8 cellular contexts compared by ENCODE assay signal in genomic region chr2:201257941-201258665, GRCh38. TPM values are rescaled to one million over a fixed set of nuclear protein-coding genes. Genes with fewer than 3 reads are reported as not detected.
DNase-seq lines count a peak whose midpoint lies in the region; ATAC-seq and TF ChIP-seq lines count a peak whose summit lies in the region.

No MANE protein-coding gene starts in this region.

- H3K4me3 Mint-ChIP-seq in activated CD4-positive, alpha-beta T cell treated with anti-CD3 and anti-CD28 coated beads, Interleukin-2, amount 10 ng/mL, durations not matched to agents 24 days and 14 days, result peak overlapping the region; percentile 100
- H3K4me3 Mint-ChIP-seq in dendritic cell treated with granulocyte-macrophage colony-stimulating factor and Interleukin-4, amounts not matched to agents 40 ng/mL and 50 ng/mL, for 4 days, result peak overlapping the region; percentile 100

- TF ChIP-seq CTCF in GM12875 (IDR thresholded peaks at IDR 0.05; ENCODE audit: borderline replicate concordance, insufficient read depth, low read depth, low read length), result no peak
- TF ChIP-seq CTCF in lung (IDR thresholded peaks at IDR 0.05; ENCODE audit: control extremely low read depth, extremely low read depth), result no peak

- H3K27ac ChIP-seq in lung (ENCODE audit: low read depth in 1 of 2, low read length in 1 of 2), result peak overlapping the region; percentile 62 to 97

- H3K9me3 Mint-ChIP-seq in activated CD4-positive, alpha-beta T cell treated with anti-CD3 and anti-CD28 coated beads, Interleukin-2, amount 10 ng/mL, durations not matched to agents 24 days and 14 days, result no peaks in the 10 kb centered on the region
- no peaks in the 10 kb centered on the region for H3K9me3 Mint-ChIP-seq in dendritic cell treated with granulocyte-macrophage colony-stimulating factor and Interleukin-4, amounts not matched to agents 40 ng/mL and 50 ng/mL, for 4 days

- H3K4me1 Mint-ChIP-seq in activated CD4-positive, alpha-beta T cell treated with anti-CD3 and anti-CD28 coated beads, Interleukin-2, amount 10 ng/mL, durations not matched to agents 24 days and 14 days, result peaks cover 71% of the 10 kb centered on the region
- peaks cover 59% of the 10 kb centered on the region for H3K4me1 Mint-ChIP-seq in dendritic cell treated with granulocyte-macrophage colony-stimulating factor and Interleukin-4, amounts not matched to agents 40 ng/mL and 50 ng/mL, for 4 days (ENCODE audit: low read depth)

- no peaks in the 10 kb centered on the region for H3K27me3 Mint-ChIP-seq in activated CD4-positive, alpha-beta T cell treated with anti-CD3 and anti-CD28 coated beads, Interleukin-2, amount 10 ng/mL, durations not matched to agents 24 days and 14 days
- no peaks in the 10 kb centered on the region for H3K27me3 Mint-ChIP-seq in dendritic cell treated with granulocyte-macrophage colony-stimulating factor and Interleukin-4, amounts not matched to agents 40 ng/mL and 50 ng/mL, for 4 days

- no peaks in the 10 kb centered on the region for H3K27me3 ChIP-seq in lung (ENCODE audit: control insufficient read depth, insufficient read depth)

- H3K9me3 ChIP-seq in lung (ENCODE audit: control insufficient read depth in 2 of 2, insufficient read depth in 1 of 2, low read length in 1 of 2), result no peaks in the 10 kb centered on the region

- peak overlapping the region; percentile 47 for H3K4me3 ChIP-seq in GM12875 (ENCODE audit: low read depth, low read length)
- H3K4me3 ChIP-seq in lung, result peak overlapping the region; percentile 56

- no peaks in the 10 kb centered on the region for H3K36me3 ChIP-seq in lung (ENCODE audit: control insufficient read depth in 2 of 2, insufficient read depth in 2 of 2, low read length in 2 of 2)

- peak; percentile 71 for ATAC-seq in HG02763 (IDR thresholded peaks at IDR 0.05; ENCODE audit: unreplicated experiment)
- ATAC-seq in lung (ENCODE audit: insufficient read depth, low FRiP score), result peak; percentile 76

- peaks cover 0 to 15% of the 10 kb centered on the region in 2 donors for H3K4me1 ChIP-seq in lung (ENCODE audit: control insufficient read depth in 2 of 2, insufficient read depth in 2 of 2, low read length in 2 of 2)

- peak overlapping the region; percentile 98 for H3K27ac Mint-ChIP-seq in activated CD4-positive, alpha-beta T cell treated with anti-CD3 and anti-CD28 coated beads, Interleukin-2, amount 10 ng/mL, durations not matched to agents 24 days and 14 days
- H3K27ac Mint-ChIP-seq in dendritic cell treated with granulocyte-macrophage colony-stimulating factor and Interleukin-4, amounts not matched to agents 40 ng/mL and 50 ng/mL, for 4 days, result peak overlapping the region; percentile 96

- intact Hi-C loops in activated CD4-positive, alpha-beta T cell treated with anti-CD3 and anti-CD28 coated beads, Interleukin-2, amount 10 ng/mL, durations not matched to agents 24 days and 14 days (cut with micrococcal nuclease), result loop anchor here (1.0 to 5.0 kb wide), 9 partner anchors 22 to 1009 kb away; partner anchors contain the start of genes BZW1, FZD7, NIF3L1 and NOP58
- intact Hi-C loops in dendritic cell treated with granulocyte-macrophage colony-stimulating factor and Interleukin-4, amounts not matched to agents 40 ng/mL and 50 ng/mL, for 4 days (cut with micrococcal nuclease), result loop anchor here (1.0 to 5.0 kb wide), 2 partner anchors 19 to 194 kb away; partner anchors contain the start of genes STRADB and TRAK2

- 0 to 1% methylated on average over 11 of the region's 11 CpGs for WGBS in lung, 2 donors

- peaks cover 34% of the 10 kb centered on the region for H3K36me3 Mint-ChIP-seq in activated CD4-positive, alpha-beta T cell treated with anti-CD3 and anti-CD28 coated beads, Interleukin-2, amount 10 ng/mL, durations not matched to agents 24 days and 14 days (ENCODE audit: low read depth)
- peaks cover 13% of the 10 kb centered on the region for H3K36me3 Mint-ChIP-seq in dendritic cell treated with granulocyte-macrophage colony-stimulating factor and Interleukin-4, amounts not matched to agents 40 ng/mL and 50 ng/mL, for 4 days (ENCODE audit: low read depth)

- DNase-seq in NCI-H2107 (lab: John Stamatoyannopoulos, UW) (peak; percentile 23), lung (ENCODE audit: low spot score) (peak; percentile 93), NCI-H345 (lab: John Stamatoyannopoulos, UW) (no peak)
- peak; percentile 98 for DNase-seq in activated CD4-positive, alpha-beta T cell treated with anti-CD3 and anti-CD28 coated beads, Interleukin-2, amount 10 ng/mL, durations not matched to agents 24 days and 14 days
- DNase-seq in stimulated activated CD8-positive, alpha-beta memory T cell treated with anti-CD3 and anti-CD28 coated beads, Interleukin-12 subunit alpha, Interleukin-12 subunit beta, amount 100 ng/mL, for 24 hours (ENCODE audit: extremely low read depth), result peak; percentile 66

RNA-seq across cellular contexts. Expression of gene CASP8, which starts 2.2 kb away (rescaled TPM):
- 38.2 and 39.8 TPM in 2 replicates for total RNA-seq in activated CD4-positive, alpha-beta T cell treated with anti-CD3 and anti-CD28 coated beads, Interleukin-2, amount 10 ng/mL, durations not matched to agents 24 days and 14 days
- total RNA-seq in lung, result 10 to 100 TPM; 23.4 to 32.3 TPM
- 10 to 100 TPM; 18.2 to 23.6 TPM for polyA plus RNA-seq in lung
